ENCODE assay signal across 25 cellular contexts in genomic region chr1:176471338-176472121, GRCh38.
"Had no signal": no experiment of that assay in that cellular context is flagged by ENCODE, and none has a peak within 500 bp of the region (broad histone marks: within the 10 kb centered on the region; RNA-seq: fewer than 3 reads in every experiment).

No MANE protein-coding gene starts in this region.

- H3K36me3 ChIP-seq: brain microvascular endothelial cell had no signal

- H3K27me3 ChIP-seq: brain microvascular endothelial cell, dorsolateral prefrontal cortex had no signal

- H3K27ac ChIP-seq: brain microvascular endothelial cell, coronary artery, dorsolateral prefrontal cortex, VCaP had no signal

- FAIRE-seq: astrocyte, bronchial epithelial cell, frontal cortex had no signal

- H3K4me3 ChIP-seq: coronary artery, dorsolateral prefrontal cortex had no signal

- DNase-seq: activated CD4-positive, alpha-beta T cell treated with anti-CD3 and anti-CD28 coated beads for 1 hour; activated CD4-positive, alpha-beta T cell treated with anti-CD3 and anti-CD28 coated beads for 4 hours; activated CD4-positive, alpha-beta T cell treated with anti-CD3 and anti-CD28 coated beads, Interleukin-2, amount 10 ng/mL, durations not matched to agents 7 days and 5 days; activated CD4-positive, alpha-beta T cell treated with anti-CD3 and anti-CD28 coated beads, Interleukin-2, amount 50 U/mL, for 4 hours; activated CD8-positive, alpha-beta memory T cell treated with anti-CD3 and anti-CD28 coated beads for 24 hours; activated CD8-positive, alpha-beta T cell treated with anti-CD3 and anti-CD28 coated beads for 36 hours; activated gamma-delta T cell; activated naive CD4-positive, alpha-beta T cell; activated naive CD4-positive, alpha-beta T cell treated with anti-CD3 and anti-CD28 coated beads, Interleukin-2, amount 10 ng/mL, durations not matched to agents 7 days and 5 days; activated T-cell treated with anti-CD3 and anti-CD28 coated beads, Interleukin-2, amount 50 U/mL, for 1 hour; activated T-cell treated with anti-CD3 and anti-CD28 coated beads, Interleukin-2, amount 50 U/mL, for 48 hours; amniotic stem cell; anterior cingulate cortex; brain microvascular endothelial cell; dorsolateral prefrontal cortex; effector memory CD4-positive, alpha-beta T cell; endodermal cell; foreskin fibroblast; head of caudate nucleus; T-helper 2 cell had no signal
